13 cellular contexts compared by ENCODE assay signal in genomic region chr17:49964539-49965521, GRCh38. TPM values are rescaled to one million over a fixed set of nuclear protein-coding genes. Genes with fewer than 3 reads are reported as not detected.
DNase-seq lines count a peak whose midpoint lies in the region; ATAC-seq, FAIRE-seq and TF ChIP-seq lines count a peak whose summit lies in the region.
"Had no signal": no experiment of that assay in that cellular context is flagged by ENCODE, and none has a peak within 500 bp of the region (broad histone marks: within the 10 kb centered on the region; RNA-seq: fewer than 3 reads in every experiment).

No MANE protein-coding gene starts in this region.

- H3K9ac ChIP-seq in HepG2 (ENCODE audit: insufficient read depth, low read depth, low read length) (no peak overlapping the region), mesenchymal stem cell (ENCODE audit: low read length) (no peak overlapping the region)

- no peak overlapping the region for H2BK5ac ChIP-seq in mesenchymal stem cell (ENCODE audit: low read depth, low read length, poor library complexity, severe bottlenecking)

- ATAC-seq in HepG2 (no peak), right lobe of liver (no peak), HG02970 (IDR thresholded peaks at IDR 0.05; ENCODE audit: low FRiP score, unreplicated experiment) (no peak)
- ATAC-seq: heart left ventricle had no signal

- H3K9me3 ChIP-seq in HepG2 (ENCODE audit: low read length) (no peaks in the 10 kb centered on the region), right lobe of liver (no peaks in the 10 kb centered on the region), mesenchymal stem cell (ENCODE audit: control insufficient read depth, low read length) (no peaks in the 10 kb centered on the region)
- H3K9me3 ChIP-seq: heart left ventricle had no signal

- TF ChIP-seq POLR2A in HepG2 (IDR thresholded peaks at IDR 0.05; ENCODE audit: insufficient read depth in 1 of 2, low read depth in 2 of 2, low read length in 2 of 2) (no peak), right lobe of liver (IDR thresholded peaks at IDR 0.05) (no peak), lower leg skin (IDR thresholded peaks at IDR 0.05) (no peak)

- no peak overlapping the region for H2BK15ac ChIP-seq in mesenchymal stem cell (ENCODE audit: low read depth, poor library complexity, severe bottlenecking)

- H3K79me1 ChIP-seq in mesenchymal stem cell (replicated peaks; ENCODE audit: low read length, poor library complexity, severe bottlenecking): no peaks in the 10 kb centered on the region

- peaks cover 21% of the 10 kb centered on the region for H3K4me1 Mint-ChIP-seq in type B pancreatic cell (ENCODE audit: unreplicated experiment)

- peak overlapping the region in 1 of 2 experiments; percentile 79 for H3K23ac ChIP-seq in mesenchymal stem cell (ENCODE audit: low read length in 2 of 2)

- peaks cover 83% of the 10 kb centered on the region for H3K27me3 Mint-ChIP-seq in type B pancreatic cell

- H3K79me2 ChIP-seq in HepG2 (ENCODE audit: insufficient read depth, low read length): no peaks in the 10 kb centered on the region

- intact Hi-C loops in HepG2 (cut with micrococcal nuclease; ENCODE audit: unreplicated experiment) (no loop called here), right lobe of liver (cut with DNase I) (no loop called here), lower leg skin (cut with DNase I; ENCODE audit: low total_unique reads) (no loop called here)

- H2BK12ac ChIP-seq in mesenchymal stem cell (ENCODE audit: low read length in 2 of 2): no peak overlapping the region

- H3K18ac ChIP-seq in mesenchymal stem cell (ENCODE audit: low read depth in 1 of 2, low read length in 2 of 2): no peak overlapping the region

- H3K4me2 ChIP-seq in HepG2 (ENCODE audit: low read depth, low read length) (no peak overlapping the region), mesenchymal stem cell (ENCODE audit: low read length, poor library complexity, severe bottlenecking) (no peak overlapping the region)

- H3K9me3 Mint-ChIP-seq in type B pancreatic cell: no peaks in the 10 kb centered on the region

- no peak overlapping the region for H3K14ac ChIP-seq in mesenchymal stem cell (ENCODE audit: low read length in 2 of 2)

- no peak overlapping the region for H2BK120ac ChIP-seq in mesenchymal stem cell (ENCODE audit: low read depth, low read length)

- POLR2A ChIA-PET in HepG2 (lab: Yijun Ruan, JAX): no interaction called here

- peaks cover 13% of the 10 kb centered on the region for H3K36me3 Mint-ChIP-seq in type B pancreatic cell

- TF ChIP-seq CTCF in HepG2 (CRISPR knock-in tag; IDR thresholded peaks at IDR 0.05) (no peak), right lobe of liver (IDR thresholded peaks at IDR 0.05) (no peak), type B pancreatic cell (conservative IDR thresholded peaks at IDR 0.05) (no peak), lower leg skin (IDR thresholded peaks at IDR 0.05) (no peak)

- DNase-seq in HepG2 (ENCODE audit: low spot score) (no peak), right lobe of liver (no peak), mesenchymal stem cell (peak; percentile 17), type B pancreatic cell (ENCODE audit: extremely low spot score, unreplicated experiment) (no peak), lower leg skin (ENCODE audit: low spot score in 2 of 2) (no peak), HCEC 1CT (no peak)
- peak; percentile 24 for DNase-seq in activated effector memory CD4-positive, alpha-beta T cell treated with Interleukin-2 at 50 U/mL for 16 hours
- DNase-seq: amniotic stem cell; effector CD8-positive, alpha-beta T cell; heart left ventricle; NCI-H1930 had no signal

- H3K27me3 ChIP-seq in HepG2 (ENCODE audit: control insufficient read depth in 1 of 2, insufficient read depth in 2 of 2, low read length in 2 of 2) (peaks cover 25 to 76% of the 10 kb centered on the region in 2 experiments), right lobe of liver (peaks cover 4 to 42% of the 10 kb centered on the region in 2 donors), mesenchymal stem cell (ENCODE audit: control insufficient read depth in 1 of 2, insufficient read depth in 1 of 2, low read length in 2 of 2) (peaks cover 82 to 83% of the 10 kb centered on the region in 2 experiments)

- no peak overlapping the region for H2AFZ ChIP-seq in HepG2 (ENCODE audit: low read length)
- no peak overlapping the region for H2AFZ ChIP-seq in mesenchymal stem cell (ENCODE audit: low read depth, low read length)

- BruUV-seq in HepG2 (replicated peaks; lab: Mats Ljungman, UMichigan): no TSS peak

- H3K4me3 ChIP-seq in HepG2 (replicated peaks in 1 of 3; ENCODE audit: insufficient read depth in 1 of 3, low read depth in 2 of 3, low read length in 3 of 3) (no peak overlapping the region; a peak in 1 of 6 replicates), right lobe of liver (no peak overlapping the region), mesenchymal stem cell (ENCODE audit: insufficient read depth in 1 of 2, low read depth in 1 of 2, low read length in 2 of 2) (no peak overlapping the region), lower leg skin (ENCODE audit: low read depth, poor library complexity, severe bottlenecking) (no peak overlapping the region)

- no peaks in the 10 kb centered on the region for H4K20me1 ChIP-seq in HepG2 (ENCODE audit: insufficient read depth, low read length)

- no peak overlapping the region for H4K91ac ChIP-seq in mesenchymal stem cell (ENCODE audit: low read length)

- H4K8ac ChIP-seq in mesenchymal stem cell (ENCODE audit: low read length): no peak overlapping the region

- no peak for TF ChIP-seq RAD21 in HepG2 (CRISPR knock-in tag; IDR thresholded peaks at IDR 0.05)

- in situ Hi-C loops in HepG2 (cut with HindIII; ENCODE audit: extremely low pct_ligation_motif_present, low pct_unique_long_range_greater_than_20kb): no loop called here

- peak overlapping the region; percentile 77 for H3K4me3 Mint-ChIP-seq in type B pancreatic cell

- H3K4ac ChIP-seq in mesenchymal stem cell (ENCODE audit: low read depth in 1 of 2, low read length in 2 of 2): no peak overlapping the region

- H3K4me1 ChIP-seq in HepG2 (ENCODE audit: insufficient read depth, low read length) (peaks cover 27% of the 10 kb centered on the region), right lobe of liver (peaks cover 0 to 5% (median 0%) of the 10 kb centered on the region in 4 donors), mesenchymal stem cell (ENCODE audit: control insufficient read depth, insufficient read depth, low read depth, low read length) (peaks cover 24% of the 10 kb centered on the region)

- 22% methylated on average over 49 of the region's 63 CpGs for WGBS in HepG2 (ENCODE audit: low lambda C conversion rate)
- WGBS in right lobe of liver (ENCODE audit: insufficient coverage, low coverage, low lambda C conversion rate, missing lambda C conversion rate): 6% methylated on average over 46 of the region's 63 CpGs
- 4% methylated on average over 62 of the region's 63 CpGs for WGBS in mesenchymal stem cell
- 43 to 59% methylated on average over 63 of the region's 63 CpGs for WGBS in lower leg skin, 2 donors

- H2AK5ac ChIP-seq in mesenchymal stem cell (ENCODE audit: low read length, severe bottlenecking): no peak overlapping the region

- H3K27ac ChIP-seq in HepG2 (ENCODE audit: extremely low read length, insufficient read depth, low read length) (no peak overlapping the region), right lobe of liver (no peak overlapping the region), mesenchymal stem cell (ENCODE audit: low read length, poor library complexity, severe bottlenecking) (no peak overlapping the region)
- H3K27ac ChIP-seq: heart left ventricle had no signal

- no peaks in the 10 kb centered on the region for H3K36me3 ChIP-seq in HepG2 (replicated peaks in 1 of 2; ENCODE audit: control insufficient read depth in 1 of 2, insufficient read depth in 2 of 2, low read length in 2 of 2)
- H3K36me3 ChIP-seq in right lobe of liver: no peaks in the 10 kb centered on the region
- H3K36me3 ChIP-seq in mesenchymal stem cell (ENCODE audit: control insufficient read depth in 1 of 2, insufficient read depth in 2 of 2, low read depth in 1 of 2, low read length in 2 of 2): no peaks in the 10 kb centered on the region
- H3K36me3 ChIP-seq: heart left ventricle had no signal

- CTCF ChIA-PET in HepG2 (lab: Yijun Ruan, JAX; ENCODE audit: low intra/inter-chr PET ratio, low total read pairs): no interaction called here

- no peak for FAIRE-seq in HepG2 (lab: Jason Lieb, UNC)

- peak overlapping the region; percentile 46 for H3K27ac Mint-ChIP-seq in type B pancreatic cell

- no peak for TF ChIP-seq EP300 in HepG2 (IDR thresholded peaks at IDR 0.05; ENCODE audit: low read depth in 2 of 2, low read length in 2 of 2)
- TF ChIP-seq EP300 in HepG2 (CRISPR knock-in tag; IDR thresholded peaks at IDR 0.05; ENCODE audit: borderline replicate concordance): no peak

RNA-seq across cellular contexts. Expression of gene DLX4, which starts 4.2 kb away (rescaled TPM):
- 0.51 and 0.55 TPM in 2 replicates for total RNA-seq in HepG2 (2016; rRNA removed; fragmentation: Illumina TruSeq; extraction: Trizol)
- total RNA-seq in HepG2 (2016; cell fraction: cytosol; rRNA removed; fragmentation: Illumina TruSeq; extraction: Trizol; ENCODE audit: low read depth): 0.44 and 1.4 TPM in 2 replicates
- total RNA-seq in HepG2 (2016; cell fraction: insoluble cytoplasmic fraction; rRNA removed; fragmentation: Illumina TruSeq; extraction: Trizol): 0.40 and 0.80 TPM in 2 replicates
- total RNA-seq in HepG2 (2016; cell fraction: membrane; rRNA removed; fragmentation: Illumina TruSeq; extraction: Trizol): 1.8 and 1.9 TPM in 2 replicates
- total RNA-seq in HepG2 (2016; cell fraction: nucleus; rRNA removed; fragmentation: Illumina TruSeq; extraction: Trizol): 0.93 and 0.97 TPM in 2 replicates
- 2.3 and 2.5 TPM in 2 replicates for polyA plus RNA-seq in HepG2 (2011; rRNA removed)
- polyA plus RNA-seq in HepG2 (2011; cell fraction: cytosol; rRNA removed): 1.0 and 1.2 TPM in 2 replicates
- 10.2 TPM in 2 replicates for polyA plus RNA-seq in HepG2 (2011; cell fraction: nucleus; rRNA removed)
- 2.5 and 2.7 TPM in 2 replicates for polyA plus RNA-seq in HepG2 (2012)
- 6.6 and 7.4 TPM in 2 replicates for polyA plus RNA-seq in HepG2 (2016; cell fraction: cytosol; fragmentation: Illumina TruSeq; extraction: Trizol; ENCODE audit: low read depth)
- polyA plus RNA-seq in HepG2 (2016; cell fraction: insoluble cytoplasmic fraction; fragmentation: Illumina TruSeq; extraction: Trizol; ENCODE audit: low read depth): 2.3 and 2.8 TPM in 2 replicates
- 12.2 and 12.9 TPM in 2 replicates for polyA plus RNA-seq in HepG2 (2016; cell fraction: membrane; fragmentation: Illumina TruSeq; extraction: Trizol; ENCODE audit: low read depth)
- 8.1 and 8.9 TPM in 2 replicates for polyA plus RNA-seq in HepG2 (2016; cell fraction: nucleus; fragmentation: Illumina TruSeq; extraction: Trizol; ENCODE audit: insufficient read depth, low read depth)
- polyA minus RNA-seq in HepG2 (2011; rRNA and poly(A)+ RNA removed; ENCODE audit: low replicate concordance): 1.8 and 3.4 TPM in 2 replicates
- polyA minus RNA-seq in HepG2 (2011; cell fraction: cytosol; rRNA and poly(A)+ RNA removed): 0.62 and 0.99 TPM in 2 replicates
- polyA minus RNA-seq in HepG2 (2011; cell fraction: nucleus; rRNA and poly(A)+ RNA removed): 1.3 and 2.4 TPM in 2 replicates
- not detected for total RNA-seq in right lobe of liver
- polyA plus RNA-seq in mesenchymal stem cell (2013, experiment 1 of 2): 0.14 TPM
- 0.03 TPM for polyA plus RNA-seq in mesenchymal stem cell (2013, experiment 2 of 2)
- 3.1 and 10.4 TPM in 2 replicates for total RNA-seq in type B pancreatic cell (ENCODE audit: low replicate concordance)
- total RNA-seq in lower leg skin: 1 to 10 TPM; 1.9 to 3.3 (median 2.5) TPM

RNA-seq across cellular contexts. Expression of gene DLX3, which starts 30.2 kb away (rescaled TPM):
- total RNA-seq in HepG2 (2016; rRNA removed; fragmentation: Illumina TruSeq; extraction: Trizol) (not detected in 2 replicates), right lobe of liver (not detected), type B pancreatic cell (ENCODE audit: low replicate concordance) (15.9 and 16.7 TPM in 2 replicates), lower leg skin (10 to 100 TPM; 28.8 to 36.5 (median 29.9) TPM)
- total RNA-seq in HepG2 (2016; cell fraction: cytosol; rRNA removed; fragmentation: Illumina TruSeq; extraction: Trizol; ENCODE audit: low read depth): not detected in 2 replicates
- not detected in 2 replicates for total RNA-seq in HepG2 (2016; cell fraction: insoluble cytoplasmic fraction; rRNA removed; fragmentation: Illumina TruSeq; extraction: Trizol)
- total RNA-seq in HepG2 (2016; cell fraction: membrane; rRNA removed; fragmentation: Illumina TruSeq; extraction: Trizol): not detected in 2 replicates
- total RNA-seq in HepG2 (2016; cell fraction: nucleus; rRNA removed; fragmentation: Illumina TruSeq; extraction: Trizol): not detected in 2 replicates
- polyA plus RNA-seq in HepG2 (2011; rRNA removed): 0.03 and 0.05 TPM in 2 replicates
- polyA plus RNA-seq in HepG2 (2011; cell fraction: cytosol; rRNA removed): not detected in 2 replicates
- 0.05 and 0.23 TPM in 2 replicates for polyA plus RNA-seq in HepG2 (2011; cell fraction: nucleus; rRNA removed)
- polyA plus RNA-seq in HepG2 (2012): not detected in 2 replicates
- polyA plus RNA-seq in HepG2 (2016; cell fraction: cytosol; fragmentation: Illumina TruSeq; extraction: Trizol; ENCODE audit: low read depth): not detected in 2 replicates
- polyA plus RNA-seq in HepG2 (2016; cell fraction: insoluble cytoplasmic fraction; fragmentation: Illumina TruSeq; extraction: Trizol; ENCODE audit: low read depth): 0.09 TPM in 1 of 2 replicates, not detected in the other
- polyA plus RNA-seq in HepG2 (2016; cell fraction: membrane; fragmentation: Illumina TruSeq; extraction: Trizol; ENCODE audit: low read depth): not detected in 2 replicates
- polyA plus RNA-seq in HepG2 (2016; cell fraction: nucleus; fragmentation: Illumina TruSeq; extraction: Trizol; ENCODE audit: insufficient read depth, low read depth): not detected in 2 replicates
- 0.65 TPM in 1 of 2 replicates, not detected in the other for polyA minus RNA-seq in HepG2 (2011; rRNA and poly(A)+ RNA removed; ENCODE audit: low replicate concordance)
- not detected in 2 replicates for polyA minus RNA-seq in HepG2 (2011; cell fraction: cytosol; rRNA and poly(A)+ RNA removed)
- polyA minus RNA-seq in HepG2 (2011; cell fraction: nucleus; rRNA and poly(A)+ RNA removed): not detected in 2 replicates
- 0.01 TPM for polyA plus RNA-seq in mesenchymal stem cell (2013, experiment 1 of 2)
- polyA plus RNA-seq in mesenchymal stem cell (2013, experiment 2 of 2): not detected
- total RNA-seq: OCI-LY7 had no signal

Comparison
In these comparisons a context has a peak if more than half of its experiments do, and no peak if none do; other contexts are left out.
1. DNase-seq: peak in activated effector memory CD4-positive, alpha-beta T cell treated with Interleukin-2 at 50 U/mL for 16 hours (single experiment) and mesenchymal stem cell (single experiment); none in HepG2 (single experiment), right lobe of liver (0 of 3), type B pancreatic cell (single experiment), lower leg skin (0 of 2) and HCEC 1CT (single experiment).
2. RNA of gene DLX3, which starts 30.2 kb away (total RNA-seq): 28.8 to 36.5 TPM in lower leg skin and 15.9 to 16.7 TPM in type B pancreatic cell; not detected in HepG2 and not detected in right lobe of liver; every median in the first group is over 10 times any median in the second.